Comparison of ENCODE assay signal across 11 cellular contexts in the genomic region with DNA sequence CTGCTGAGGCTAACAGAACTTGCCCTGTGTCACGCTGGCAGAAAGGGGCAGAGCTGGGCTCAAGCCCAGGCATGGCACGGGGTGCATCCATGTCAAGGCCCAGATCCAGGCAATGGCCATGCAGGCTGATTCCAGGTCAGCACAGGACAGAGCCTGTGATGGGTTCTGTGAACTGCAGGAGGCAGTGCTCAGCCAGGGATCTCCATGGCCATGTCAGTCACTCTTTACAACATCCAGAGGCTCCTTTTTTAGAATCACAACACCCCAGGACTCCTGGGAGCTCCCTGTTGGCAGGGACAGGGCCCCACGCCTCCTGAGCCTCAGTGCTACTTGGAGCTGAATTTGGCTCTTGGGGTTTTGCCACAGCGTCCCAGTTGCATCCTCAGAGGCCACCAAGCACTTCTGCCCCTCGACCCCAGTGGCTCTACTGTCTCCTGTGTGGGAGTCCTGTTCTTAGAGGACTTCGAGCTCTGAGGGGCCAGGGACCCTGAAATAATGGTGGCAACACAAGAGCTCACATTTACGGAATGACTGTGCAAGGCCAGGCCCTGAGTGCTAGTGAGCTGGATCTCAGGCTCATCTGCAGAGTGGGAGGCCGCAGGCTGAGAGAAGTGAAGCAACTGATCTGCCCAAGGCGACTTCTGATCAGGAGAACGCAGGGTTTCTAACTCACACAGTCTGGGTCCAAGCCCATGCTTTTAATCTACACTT.
DNase-seq lines count a peak whose midpoint lies in the region; ATAC-seq and TF ChIP-seq lines count a peak whose summit lies in the region.
"Had no signal": no experiment of that assay in that cellular context is flagged by ENCODE, and none has a peak within 500 bp of the region (broad histone marks: within the 10 kb centered on the region; RNA-seq: fewer than 3 reads in every experiment).

No MANE protein-coding gene starts in this region.

- no peaks in the 10 kb centered on the region for H4K20me1 ChIP-seq in mammary epithelial cell (ENCODE audit: insufficient read depth, low read length)

- H3K79me2 ChIP-seq in mammary epithelial cell (ENCODE audit: insufficient read depth, low read length) = no peaks in the 10 kb centered on the region

- H3K4me3 Mint-ChIP-seq in activated CD8-positive, alpha-beta T cell treated with anti-CD3 and anti-CD28 coated beads, Interleukin-2, amount 10 ng/mL, durations not matched to agents 7 days and 5 days = no peak overlapping the region

- POLR2A ChIA-PET in activated CD8-positive, alpha-beta T cell treated with anti-CD3 and anti-CD28 coated beads, Interleukin-2, amount 10 ng/mL, durations not matched to agents 7 days and 5 days (lab: Charles Lee) = no interaction called here

- no TSS peak for BruUV-seq in mammary epithelial cell (replicated peaks; lab: Mats Ljungman, UMichigan)

- H3K36me3 ChIP-seq in mammary epithelial cell (ENCODE audit: insufficient read depth, low read length) = no peaks in the 10 kb centered on the region
- no peaks in the 10 kb centered on the region for H3K36me3 ChIP-seq in testis (ENCODE audit: low read depth, missing control alignments)

- DNase-seq in DMS153 (lab: John Stamatoyannopoulos, UW) (peak; percentile 28), DMS153 treated with DMSO at 0.1 percent for 48 hours (lab: John Stamatoyannopoulos, UW; ENCODE audit: unreplicated experiment) (no peak), mammary epithelial cell (peak; percentile 6), iPS-NIHi7 (ENCODE audit: extremely low spot score) (peak; percentile 85), testis (peak; percentile 48), NCI-H510A treated with DMSO at 0.1 percent for 48 hours (lab: John Stamatoyannopoulos, UW) (no peak)
- no peak for DNase-seq in activated CD8-positive, alpha-beta T cell treated with anti-CD3 and anti-CD28 coated beads, Interleukin-2, amount 10 ng/mL, durations not matched to agents 7 days and 5 days
- DNase-seq: effector CD8-positive, alpha-beta T cell; NCI-H1105 treated with DMSO at 0.1 percent for 48 hours had no signal

- intact Hi-C loops in mammary epithelial cell (cut with micrococcal nuclease) (loop anchor here (1.0 kb wide), 4 partner anchors 47 to 276 kb away; no protein-coding TSS in a partner anchor), testis (cut with DNase I; ENCODE audit: low total_unique reads) (no loop called here)

- ATAC-seq in activated CD8-positive, alpha-beta T cell treated with anti-CD3 and anti-CD28 coated beads, Interleukin-2, amount 10 ng/mL, durations not matched to agents 7 days and 5 days = no peak
- no peak for ATAC-seq in HG03175 (IDR thresholded peaks at IDR 0.05; ENCODE audit: unreplicated experiment)

- H3K27ac ChIP-seq in mammary epithelial cell (ENCODE audit: insufficient read depth, low read depth, low read length) = no peak overlapping the region
- H3K27ac ChIP-seq in testis = peak overlapping the region in 1 of 2 donors; percentile 51
- H3K27ac ChIP-seq: VCaP had no signal

- H3K9me3 Mint-ChIP-seq in activated CD8-positive, alpha-beta T cell treated with anti-CD3 and anti-CD28 coated beads, Interleukin-2, amount 10 ng/mL, durations not matched to agents 7 days and 5 days (ENCODE audit: insufficient read depth) = no peaks in the 10 kb centered on the region

- no peaks in the 10 kb centered on the region for H3K36me3 Mint-ChIP-seq in activated CD8-positive, alpha-beta T cell treated with anti-CD3 and anti-CD28 coated beads, Interleukin-2, amount 10 ng/mL, durations not matched to agents 7 days and 5 days (ENCODE audit: low read depth)

- H2AFZ ChIP-seq in mammary epithelial cell (ENCODE audit: low read depth, low read length) = no peak overlapping the region

- TF ChIP-seq CTCF in mammary epithelial cell (conservative IDR thresholded peaks at IDR 0.05 in 1 of 2, IDR thresholded peaks at IDR 0.05 in 1 of 2; ENCODE audit: extremely low read depth in 1 of 2, insufficient read depth in 1 of 2, low read depth in 1 of 2, low read length in 2 of 2) (peak; percentile 22 to 52), testis (IDR thresholded peaks at IDR 0.05) (peak in 1 of 3 experiments; percentile 22)

- TF ChIP-seq POLR2A in testis (IDR thresholded peaks at IDR 0.05) = no peak

- no peak overlapping the region for H3K4me2 ChIP-seq in mammary epithelial cell (ENCODE audit: insufficient read depth, low read depth, low read length)

- CTCF ChIA-PET in mammary epithelial cell (lab: Charles Lee; ENCODE audit: low non-redundant PET) = no interaction called here
- CTCF ChIA-PET in activated CD8-positive, alpha-beta T cell treated with anti-CD3 and anti-CD28 coated beads, Interleukin-2, amount 10 ng/mL, durations not matched to agents 7 days and 5 days (lab: Charles Lee) = no interaction called here

- H3K4me3 ChIP-seq in mammary epithelial cell (replicated peaks in 1 of 3; ENCODE audit: insufficient read depth in 1 of 3, low read depth in 2 of 3, low read length in 3 of 3) (no peak overlapping the region), testis (no peak overlapping the region)

- no peaks in the 10 kb centered on the region for H3K4me1 Mint-ChIP-seq in activated CD8-positive, alpha-beta T cell treated with anti-CD3 and anti-CD28 coated beads, Interleukin-2, amount 10 ng/mL, durations not matched to agents 7 days and 5 days (ENCODE audit: low read depth)

- in situ Hi-C loops in mammary epithelial cell (cut with MboI; ENCODE audit: low sequenced_read_pairs in 2 of 2) = no loop called here

- H3K9me3 ChIP-seq in mammary epithelial cell (replicated peaks; ENCODE audit: insufficient read depth, low read length) (no peaks in the 10 kb centered on the region), testis (no peaks in the 10 kb centered on the region)

- H3K9ac ChIP-seq in mammary epithelial cell (ENCODE audit: insufficient read depth, low read length) = no peak overlapping the region

- H3K27me3 Mint-ChIP-seq in activated CD8-positive, alpha-beta T cell treated with anti-CD3 and anti-CD28 coated beads, Interleukin-2, amount 10 ng/mL, durations not matched to agents 7 days and 5 days (ENCODE audit: low read depth) = peaks cover 3% of the 10 kb centered on the region

- no peaks in the 10 kb centered on the region for H3K27me3 ChIP-seq in mammary epithelial cell (ENCODE audit: insufficient read depth, low read length)
- H3K27me3 ChIP-seq in testis = no peaks in the 10 kb centered on the region

- H3K4me1 ChIP-seq in mammary epithelial cell (ENCODE audit: insufficient read depth, low read length) (no peaks in the 10 kb centered on the region), testis (peaks cover 20% of the 10 kb centered on the region)

- dilution Hi-C loops in mammary epithelial cell (cut with HindIII; ENCODE audit: low sequenced_read_pairs) = no loop called here

- WGBS in mammary epithelial cell (ENCODE audit: low coverage, missing lambda C conversion rate) = 71% methylated on average over 10 of the region's 10 CpGs
- WGBS in testis, 2 donors = 44 to 70% methylated on average over 9 to 10 of the region's 10 CpGs

- no peak overlapping the region for H3K27ac Mint-ChIP-seq in activated CD8-positive, alpha-beta T cell treated with anti-CD3 and anti-CD28 coated beads, Interleukin-2, amount 10 ng/mL, durations not matched to agents 7 days and 5 days

Comparison
In these comparisons a context has a peak if more than half of its experiments do, and no peak if none do; other contexts are left out.
1. DNase-seq: peak in DMS153 (single experiment), mammary epithelial cell (single experiment), iPS-NIHi7 (single experiment) and testis (single experiment); none in DMS153 treated with DMSO at 0.1 percent for 48 hours (single experiment), activated CD8-positive, alpha-beta T cell treated with anti-CD3 and anti-CD28 coated beads, Interleukin-2, amount 10 ng/mL, durations not matched to agents 7 days and 5 days (single experiment) and NCI-H510A treated with DMSO at 0.1 percent for 48 hours (single experiment).